In genomic region chr5:90529234-90529938, GRCh38 we compare ENCODE assay signal across 8 cellular contexts. TPM values are rescaled to one million over a fixed set of nuclear protein-coding genes. Genes with fewer than 3 reads are reported as not detected.
DNase-seq lines count a peak whose midpoint lies in the region; ATAC-seq and TF ChIP-seq lines count a peak whose summit lies in the region.

TSS of gene LYSMD3 (minus strand) at chr5:90529584. CDS start at chr5:90525289, 4,295 bp downstream.

- peaks cover 0 to 20% (median 10%) of the 10 kb centered on the region in 11 experiments; a peak in 10 of 22 replicates for H4K20me1 ChIP-seq in BLaER1 treated with 17β-estradiol and CSF1 and Interleukin-3, amounts not matched to agents 10 nM and 100 nM

- H3K27me3 ChIP-seq in BLaER1 treated with 17β-estradiol and CSF1 and Interleukin-3, amounts not matched to agents 10 nM and 100 nM, result no peaks in the 10 kb centered on the region
- peaks cover 0 to 3% (median 0%) of the 10 kb centered on the region in 4 donors for H3K27me3 ChIP-seq in liver (ENCODE audit: control insufficient read depth in 4 of 4, insufficient read depth in 4 of 4, low read length in 3 of 4)

- peak within 1 kb of the TSS; percentile 93 to 100 (median 99) for H3K4me3 ChIP-seq in BLaER1 treated with 17β-estradiol and CSF1 and Interleukin-3, amounts not matched to agents 10 nM and 100 nM
- peak within 1 kb of the TSS; percentile 99 to 100 (median 100) for H3K4me3 ChIP-seq in liver (ENCODE audit: low read depth in 1 of 3, low read length in 3 of 3)

- under 1% methylated on average over 63 of the region's 63 CpGs for WGBS in liver

- no peak for TF ChIP-seq CTCF in liver (IDR thresholded peaks at IDR 0.05; ENCODE audit: low read depth, low read length, missing input control)

- H3K4me1 ChIP-seq in BLaER1 treated with 17β-estradiol and CSF1 and Interleukin-3, amounts not matched to agents 10 nM and 100 nM, result peaks cover 21 to 38% (median 31%) of the 10 kb centered on the region in 10 experiments
- H3K4me1 ChIP-seq in liver (ENCODE audit: control insufficient read depth in 4 of 4, insufficient read depth in 4 of 4, low read length in 3 of 4), result peaks cover 3 to 34% (median 18%) of the 10 kb centered on the region in 4 donors

- no peak for TF ChIP-seq RAD21 in liver (IDR thresholded peaks at IDR 0.05)

- peak within 1 kb of the TSS; percentile 84 to 96 (median 89) for H3K27ac ChIP-seq in BLaER1 treated with 17β-estradiol and CSF1 and Interleukin-3, amounts not matched to agents 10 nM and 100 nM
- peak within 1 kb of the TSS; percentile 98 to 99 for H3K27ac ChIP-seq in liver (ENCODE audit: low read depth in 1 of 2, low read length in 2 of 2)

- H3K9me3 ChIP-seq in BLaER1 treated with 17β-estradiol and CSF1 and Interleukin-3, amounts not matched to agents 10 nM and 100 nM (replicated peaks in 1 of 11), result no peaks in the 10 kb centered on the region
- H3K9me3 ChIP-seq in liver (ENCODE audit: control insufficient read depth in 4 of 4, low read length in 3 of 4), result no peaks in the 10 kb centered on the region

- H3K36me3 ChIP-seq in BLaER1 treated with 17β-estradiol and CSF1 and Interleukin-3, amounts not matched to agents 10 nM and 100 nM, result peaks cover 8 to 27% (median 10%) of the 10 kb centered on the region in 11 experiments; a peak in 21 of 22 replicates
- peaks cover 2 to 4% (median 2%) of the 10 kb centered on the region in 4 donors for H3K36me3 ChIP-seq in liver (ENCODE audit: control insufficient read depth in 4 of 4, insufficient read depth in 3 of 4, low read depth in 1 of 4, low read length in 3 of 4)

- ATAC-seq in GM19328 (IDR thresholded peaks at IDR 0.05; ENCODE audit: unreplicated experiment) (peak; percentile 89), HG03520 (IDR thresholded peaks at IDR 0.05; ENCODE audit: unreplicated experiment) (peak; percentile 86)

- DNase-seq in NCI-H748 treated with DMSO at 0.1 percent for 48 hours (lab: John Stamatoyannopoulos, UW) (peak; percentile 88), dermis blood vessel endothelial cell (peak; percentile 99)
- peak; percentile 97 for DNase-seq in activated CD4-positive, alpha-beta T cell treated with anti-CD3 and anti-CD28 coated beads, Interleukin-2, amount 50 U/mL, for 4 hours
- DNase-seq in stimulated activated CD4-positive, alpha-beta T cell treated with anti-CD3 and anti-CD28 coated beads, Interleukin-4, amount 100 ng/mL, for 24 hours, result peak; percentile 94

- peak within 1 kb of the TSS; percentile 88 to 98 (median 92) for H3K9ac ChIP-seq in BLaER1 treated with 17β-estradiol and CSF1 and Interleukin-3, amounts not matched to agents 10 nM and 100 nM
- peak within 1 kb of the TSS; percentile 100 for H3K9ac ChIP-seq in liver (ENCODE audit: low read depth in 1 of 2, low read length in 2 of 2)

- H3K4me2 ChIP-seq in BLaER1 treated with 17β-estradiol and CSF1 and Interleukin-3, amounts not matched to agents 10 nM and 100 nM, result peak within 1 kb of the TSS; percentile 84 to 99 (median 92)

TF ChIP-seq in liver, 16 proteins besides CTCF, POLR2A, EP300 and RAD21:
- peak; percentile 61 to 82 for TF ChIP-seq RXRA (IDR thresholded peaks at IDR 0.05)
- no peak for TF ChIP-seq FOXA1 (IDR thresholded peaks at IDR 0.05)
- peak; percentile 25 for TF ChIP-seq TAF1 (conservative IDR thresholded peaks at IDR 0.05)
- TF ChIP-seq GABPA (IDR thresholded peaks at IDR 0.05 in 1 of 2, conservative IDR thresholded peaks at IDR 0.05 in 1 of 2), result peak in 1 of 2 donors; percentile 59
- TF ChIP-seq HNF4A (conservative IDR thresholded peaks at IDR 0.05), result peak; percentile 58 to 72
- no peak for TF ChIP-seq MAX (IDR thresholded peaks at IDR 0.05)
- peak; percentile 71 to 82 for TF ChIP-seq JUND (IDR thresholded peaks at IDR 0.05)
- peak; percentile 71 for TF ChIP-seq SP1 (IDR thresholded peaks at IDR 0.05)
- peak; percentile 71 for TF ChIP-seq REST (IDR thresholded peaks at IDR 0.05)
- TF ChIP-seq NR2F2 (IDR thresholded peaks at IDR 0.05), result peak; percentile 14
- peak; percentile 89 to 98 for TF ChIP-seq EGR1 (IDR thresholded peaks at IDR 0.05; ENCODE audit: low read depth in 2 of 2)
- no peak for TF ChIP-seq HNF4G (IDR thresholded peaks at IDR 0.05)
- no peak for TF ChIP-seq ATF3 (IDR thresholded peaks at IDR 0.05)
- no peak for TF ChIP-seq ZBTB33 (IDR thresholded peaks at IDR 0.05)
- no peak for TF ChIP-seq FOXA2 (IDR thresholded peaks at IDR 0.05)
- peak; percentile 89 for TF ChIP-seq YY1 (IDR thresholded peaks at IDR 0.05)

RNA-seq across cellular contexts. Expression of gene LYSMD3, which starts in this region (rescaled TPM):
- total RNA-seq in dermis blood vessel endothelial cell (18.7 and 26.2 TPM in 2 replicates), liver (10 to 100 TPM; 13.0 to 23.6 TPM)
- 1 to 10 TPM; 8.8 to 9.1 TPM for polyA plus RNA-seq in liver

Comparison
In these comparisons a context has a peak if more than half of its experiments do, and no peak if none do; other contexts are left out.
1. Peak in every context shown above with its lines: DNase-seq, ATAC-seq, H3K4me3 ChIP-seq and H3K27ac ChIP-seq.